In the genomic region with DNA sequence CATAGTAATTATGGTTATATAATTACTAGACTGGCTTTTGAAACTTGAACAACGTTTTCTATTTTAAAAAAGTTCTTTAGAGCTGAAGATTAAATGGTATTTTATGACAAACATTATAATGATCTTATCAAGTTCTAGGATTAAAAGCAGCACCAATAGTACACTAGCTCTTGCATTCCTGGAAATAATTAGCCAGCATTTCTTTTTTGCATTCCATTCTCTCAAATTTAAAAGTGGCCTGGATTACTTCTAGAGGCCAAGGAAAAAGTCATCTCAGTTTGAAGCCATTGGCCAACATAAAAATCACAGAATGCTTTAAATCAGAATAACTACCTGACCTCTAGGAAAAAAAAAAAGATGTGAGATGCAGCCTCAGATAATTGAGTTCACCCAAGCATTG, we compare ENCODE assay signal across 19 cellular contexts.
DNase-seq lines count a peak whose midpoint lies in the region; ATAC-seq lines count a peak whose summit lies in the region.
"Had no signal": no experiment of that assay in that cellular context is flagged by ENCODE, and none has a peak within 500 bp of the region (broad histone marks: within the 10 kb centered on the region; RNA-seq: fewer than 3 reads in every experiment).

No MANE protein-coding gene starts in this region.

- no peaks in the 10 kb centered on the region for H3K36me3 ChIP-seq in adipocyte (ENCODE audit: control insufficient read depth, insufficient read depth, low read length, severe bottlenecking)
- no peaks in the 10 kb centered on the region for H3K36me3 ChIP-seq in naive thymus-derived CD4-positive, alpha-beta T cell (ENCODE audit: control insufficient read depth in 2 of 3, insufficient read depth in 3 of 3, low read length in 3 of 3)

- peaks cover 4% of the 10 kb centered on the region for H3K4me1 ChIP-seq in adipocyte (ENCODE audit: control insufficient read depth, insufficient read depth, low read length)
- H3K4me1 ChIP-seq in naive thymus-derived CD4-positive, alpha-beta T cell (ENCODE audit: control insufficient read depth in 2 of 2, insufficient read depth in 2 of 2, low read length in 2 of 2): no peaks in the 10 kb centered on the region

- intact Hi-C loops in naive thymus-derived CD4-positive, alpha-beta T cell (cut with micrococcal nuclease): no loop called here

- DNase-seq in GM04503 (ENCODE audit: low read depth) (peak; percentile 19), adipocyte (ENCODE audit: low read depth) (peak; percentile 26), left kidney (ENCODE audit: low read depth, low spot score) (peak; percentile 31), CD1c-positive myeloid dendritic cell (ENCODE audit: extremely low spot score) (no peak), hypothalamus (lab: John Stamatoyannopoulos, UW) (no peak)
- no peak for DNase-seq in naive thymus-derived CD4-positive, alpha-beta T cell
- DNase-seq: CD4-positive, CD25-positive, alpha-beta regulatory T cell; DMS153; DND-41; IMR-90; KG1; MM.1S; NCI-H2029; NCI-H446; NCI-H524 treated with DMSO at 0.1 percent for 48 hours; NCI-H774; PC-3; T-cell had no signal

- H3K9me3 ChIP-seq in adipocyte (ENCODE audit: control insufficient read depth, low read length): no peaks in the 10 kb centered on the region
- no peaks in the 10 kb centered on the region for H3K9me3 ChIP-seq in naive thymus-derived CD4-positive, alpha-beta T cell (ENCODE audit: control insufficient read depth in 2 of 3, low read length in 3 of 3)

- no peak overlapping the region for H3K4me3 ChIP-seq in adipocyte (ENCODE audit: low read length)
- H3K4me3 ChIP-seq in naive thymus-derived CD4-positive, alpha-beta T cell (ENCODE audit: low read length): no peak overlapping the region

- POLR2A ChIA-PET in naive thymus-derived CD4-positive, alpha-beta T cell (lab: Charles Lee): no interaction called here

- H3K4me1 Mint-ChIP-seq in naive thymus-derived CD4-positive, alpha-beta T cell: no peaks in the 10 kb centered on the region
- H3K4me1 Mint-ChIP-seq: CD4-positive, CD25-positive, alpha-beta regulatory T cell; T-cell had no signal

- no peak overlapping the region for H3K9ac ChIP-seq in adipocyte (ENCODE audit: low read length)

- H3K27me3 Mint-ChIP-seq in naive thymus-derived CD4-positive, alpha-beta T cell: no peaks in the 10 kb centered on the region
- H3K27me3 Mint-ChIP-seq: CD4-positive, CD25-positive, alpha-beta regulatory T cell; T-cell had no signal

- H3K4me3 Mint-ChIP-seq in naive thymus-derived CD4-positive, alpha-beta T cell: no peak overlapping the region
- H3K4me3 Mint-ChIP-seq: CD4-positive, CD25-positive, alpha-beta regulatory T cell; T-cell had no signal

- H3K27me3 ChIP-seq in adipocyte (replicated peaks; ENCODE audit: control insufficient read depth, insufficient read depth, low read length): no peaks in the 10 kb centered on the region
- no peaks in the 10 kb centered on the region for H3K27me3 ChIP-seq in naive thymus-derived CD4-positive, alpha-beta T cell (ENCODE audit: control insufficient read depth in 2 of 2, insufficient read depth in 2 of 2, low read length in 2 of 2)

- H3K27ac Mint-ChIP-seq in naive thymus-derived CD4-positive, alpha-beta T cell: no peak overlapping the region
- H3K27ac Mint-ChIP-seq: CD4-positive, CD25-positive, alpha-beta regulatory T cell; T-cell had no signal

- no peak for ATAC-seq in naive thymus-derived CD4-positive, alpha-beta T cell
- ATAC-seq in HG03520 (IDR thresholded peaks at IDR 0.05; ENCODE audit: unreplicated experiment): no peak
- ATAC-seq: PC-3, T-cell had no signal

- H3K27ac ChIP-seq in naive thymus-derived CD4-positive, alpha-beta T cell (ENCODE audit: low read depth, low read length): no peak overlapping the region

- CTCF ChIA-PET in naive thymus-derived CD4-positive, alpha-beta T cell (lab: Charles Lee): no interaction called here

- peaks cover 0 to 10% (median 5%) of the 10 kb centered on the region in 11 donors for H3K9me3 Mint-ChIP-seq in naive thymus-derived CD4-positive, alpha-beta T cell

- no peaks in the 10 kb centered on the region for H3K36me3 Mint-ChIP-seq in naive thymus-derived CD4-positive, alpha-beta T cell
- H3K36me3 Mint-ChIP-seq: CD4-positive, CD25-positive, alpha-beta regulatory T cell; T-cell had no signal

Comparison
In these comparisons a context has a peak if more than half of its experiments do, and no peak if none do; other contexts are left out.
1. DNase-seq: peak in GM04503 (single experiment), adipocyte (single experiment) and left kidney (single experiment); none in CD1c-positive myeloid dendritic cell (single experiment), naive thymus-derived CD4-positive, alpha-beta T cell (0 of 9) and hypothalamus (0 of 51).